In genomic region chr10:392705-393037, GRCh38 we compare ENCODE assay signal across 18 cellular contexts.
"Had no signal": no experiment of that assay in that cellular context is flagged by ENCODE, and none has a peak within 500 bp of the region (broad histone marks: within the 10 kb centered on the region; RNA-seq: fewer than 3 reads in every experiment).

No MANE protein-coding gene starts in this region.

- H3K4me3 Mint-ChIP-seq: activated CD4-positive, alpha-beta T cell treated with anti-CD3 and anti-CD28 coated beads, Interleukin-2, amount 10 ng/mL, durations not matched to agents 7 days and 5 days; memory B cell; nephron; T-helper 2 cell treated with Interferon-gamma antibody and Interleukin-4, amounts not matched to agents 5 μg/mL and 100 μg/mL, for 36 hours had no signal

- H3K4me3 ChIP-seq: dorsolateral prefrontal cortex, heart right ventricle, spleen, stomach, suprapubic skin, tibial nerve had no signal

- H3K9me3 Mint-ChIP-seq: activated CD4-positive, alpha-beta T cell treated with anti-CD3 and anti-CD28 coated beads, Interleukin-2, amount 10 ng/mL, durations not matched to agents 7 days and 5 days; activated naive CD4-positive, alpha-beta T cell treated with anti-CD3 and anti-CD28 coated beads, Interleukin-2, amount 50 U/mL, for 72 hours; memory B cell; nephron; T-helper 2 cell treated with Interferon-gamma antibody and Interleukin-4, amounts not matched to agents 5 μg/mL and 100 μg/mL, for 36 hours had no signal

- H3K36me3 Mint-ChIP-seq: activated naive CD4-positive, alpha-beta T cell treated with anti-CD3 and anti-CD28 coated beads, Interleukin-2, amount 50 U/mL, for 72 hours; memory B cell had no signal

- H3K27ac ChIP-seq: brain microvascular endothelial cell, heart right ventricle, spleen, stomach, VCaP had no signal

- H3K27me3 ChIP-seq: brain microvascular endothelial cell, dorsolateral prefrontal cortex, heart right ventricle, spleen, stomach, suprapubic skin, tibial nerve had no signal

- H3K4me1 Mint-ChIP-seq: activated CD4-positive, alpha-beta T cell treated with anti-CD3 and anti-CD28 coated beads, Interleukin-2, amount 10 ng/mL, durations not matched to agents 7 days and 5 days had no signal

- ATAC-seq: activated naive CD4-positive, alpha-beta T cell treated with anti-CD3 and anti-CD28 coated beads, Interleukin-2, amount 50 U/mL, for 72 hours; left colon had no signal

- H3K27me3 Mint-ChIP-seq: activated CD4-positive, alpha-beta T cell treated with anti-CD3 and anti-CD28 coated beads, Interleukin-2, amount 10 ng/mL, durations not matched to agents 7 days and 5 days had no signal

- H3K27ac Mint-ChIP-seq: activated CD4-positive, alpha-beta T cell treated with anti-CD3 and anti-CD28 coated beads, Interleukin-2, amount 10 ng/mL, durations not matched to agents 7 days and 5 days; activated naive CD4-positive, alpha-beta T cell treated with anti-CD3 and anti-CD28 coated beads, Interleukin-2, amount 50 U/mL, for 72 hours; memory B cell; T-helper 2 cell treated with Interferon-gamma antibody and Interleukin-4, amounts not matched to agents 5 μg/mL and 100 μg/mL, for 36 hours had no signal

- DNase-seq: activated CD4-positive, alpha-beta T cell treated with anti-CD3 and anti-CD28 coated beads, Interleukin-2, amount 10 ng/mL, durations not matched to agents 7 days and 5 days; activated CD4-positive, CD25-positive, alpha-beta regulatory T cell treated with anti-CD3 and anti-CD28 coated beads, Interleukin-2, amount 50 U/mL, for 72 hours; activated T-cell treated with anti-CD3 and anti-CD28 coated beads, Interleukin-2, amount 50 U/mL, for 1 hour; aorta; brain microvascular endothelial cell; heart right ventricle; spleen; stimulated activated CD4-positive, alpha-beta T cell treated with anti-CD3 and anti-CD28 coated beads, Interleukin-4, amount 100 ng/mL, for 24 hours; stomach had no signal

- H3K9me3 ChIP-seq: heart right ventricle, spleen, stomach, suprapubic skin, tibial nerve had no signal
